15 cellular contexts compared by ENCODE assay signal in genomic region chr4:81599646-81600231, GRCh38.
"Had no signal": no experiment of that assay in that cellular context is flagged by ENCODE, and none has a peak within 500 bp of the region (broad histone marks: within the 10 kb centered on the region; RNA-seq: fewer than 3 reads in every experiment).

No MANE protein-coding gene starts in this region.

- H3K36me3 ChIP-seq: esophagus squamous epithelium had no signal

- H3K9me3 Mint-ChIP-seq: T-cell, type B pancreatic cell had no signal

- H3K4me1 Mint-ChIP-seq: T-cell had no signal

- H3K36me3 Mint-ChIP-seq: naive thymus-derived CD8-positive, alpha-beta T cell; T-cell; type B pancreatic cell had no signal

- H3K9me3 ChIP-seq: esophagus squamous epithelium, mucosa of descending colon had no signal

- H3K27me3 Mint-ChIP-seq: naive thymus-derived CD8-positive, alpha-beta T cell had no signal

- H3K27me3 ChIP-seq: esophagus squamous epithelium had no signal

- H3K27ac Mint-ChIP-seq: naive thymus-derived CD8-positive, alpha-beta T cell; T-cell; type B pancreatic cell had no signal

- FAIRE-seq: frontal cortex had no signal

- H3K4me3 ChIP-seq: esophagus squamous epithelium, lung, mucosa of descending colon had no signal

- ATAC-seq: mucosa of descending colon; naive thymus-derived CD8-positive, alpha-beta T cell; stimulated activated naive CD8-positive, alpha-beta T cell treated with anti-CD3 and anti-CD28 coated beads, Interleukin-15, Interleukin-2, amounts not matched to agents 100 U/mL and 50 U/mL, for 24 hours; T-cell had no signal

- H3K4me3 Mint-ChIP-seq: naive thymus-derived CD8-positive, alpha-beta T cell; T-cell had no signal

- DNase-seq: activated CD4-positive, alpha-beta T cell treated with anti-CD3 and anti-CD28 coated beads, Interleukin-2, amount 50 U/mL, for 4 hours; activated CD4-positive, CD25-positive, alpha-beta regulatory T cell treated with anti-CD3 and anti-CD28 coated beads, Interleukin-2, amount 50 U/mL, for 72 hours; activated naive CD4-positive, alpha-beta T cell treated with anti-CD3 and anti-CD28 coated beads, Interleukin-2, amount 50 U/mL, for 16 hours; esophagus squamous epithelium; left cardiac atrium; mucosa of descending colon; naive thymus-derived CD8-positive, alpha-beta T cell; nucleus accumbens; posterior cingulate gyrus; stimulated activated naive CD8-positive, alpha-beta T cell treated with anti-CD3 and anti-CD28 coated beads, Interleukin-15, Interleukin-2, amounts not matched to agents 100 U/mL and 50 U/mL, for 24 hours; T-cell; T-helper 9 cell had no signal
